ENCODE assay signal across 1 cellular context in genomic region chr3:49153349-49153912, GRCh38.
TF ChIP-seq lines count a peak whose summit lies in the region.

No MANE protein-coding gene starts in this region.

TF ChIP-seq in IMR-90, 13 proteins besides CTCF, POLR2A, EP300 and RAD21:
- TF ChIP-seq MXI1 (IDR thresholded peaks at IDR 0.05; ENCODE audit: borderline replicate concordance, low read depth, low read length) (no peak), FOS (IDR thresholded peaks at IDR 0.05; ENCODE audit: low read depth, low read length) (no peak), MAZ (IDR thresholded peaks at IDR 0.05; ENCODE audit: borderline replicate concordance, low read depth, low read length) (no peak), SMC3 (IDR thresholded peaks at IDR 0.05; ENCODE audit: low read depth, low read length) (no peak), NFE2L2 (IDR thresholded peaks at IDR 0.05; ENCODE audit: low read depth, low read length) (no peak), BHLHE40 (IDR thresholded peaks at IDR 0.05; ENCODE audit: low read depth, low read length) (no peak), RCOR1 (IDR thresholded peaks at IDR 0.05; ENCODE audit: insufficient replicate concordance, low read length) (no peak), USF2 (IDR thresholded peaks at IDR 0.05; ENCODE audit: low read depth, low read length) (no peak), CHD1 (IDR thresholded peaks at IDR 0.05; ENCODE audit: low read depth, low read length) (no peak), MAFK (IDR thresholded peaks at IDR 0.05; ENCODE audit: low read depth, low read length) (no peak), CEBPB (IDR thresholded peaks at IDR 0.05; ENCODE audit: low read depth, low read length) (no peak)
